ENCODE assay signal across 10 cellular contexts in genomic region chr1:184827600-184828368, GRCh38.
DNase-seq lines count a peak whose midpoint lies in the region; ATAC-seq, FAIRE-seq and TF ChIP-seq lines count a peak whose summit lies in the region.
"Had no signal": no experiment of that assay in that cellular context is flagged by ENCODE, and none has a peak within 500 bp of the region (broad histone marks: within the 10 kb centered on the region; RNA-seq: fewer than 3 reads in every experiment).

No MANE protein-coding gene starts in this region.

- ATAC-seq in K562 (peak; percentile 16; the same call in 1 of the 3 replicates), HG03571 (IDR thresholded peaks at IDR 0.05; ENCODE audit: unreplicated experiment) (no peak), GM21390 (IDR thresholded peaks at IDR 0.05; ENCODE audit: unreplicated experiment) (no peak)

- TF ChIP-seq RAD21 in K562 (CRISPR knock-in tag; conservative IDR thresholded peaks at IDR 0.05 in 1 of 2, IDR thresholded peaks at IDR 0.05 in 1 of 2): no peak

- CTCF ChIA-PET in K562 (lab: Yijun Ruan, JAX; ENCODE audit: low intra/inter-chr PET ratio): no interaction called here

- intact Hi-C loops in K562 (cut with micrococcal nuclease): no loop called here

- H3K79me2 ChIP-seq in K562 (ENCODE audit: control insufficient read depth, insufficient read depth, low read length): no peaks in the 10 kb centered on the region

- H3K27ac ChIP-seq in K562 (ENCODE audit: extremely low read depth, low read depth, low read length): no peak overlapping the region
- H3K27ac ChIP-seq: SJCRH30 had no signal

- in situ Hi-C loops in K562 (cut with MboI): no loop called here

- BruUV-seq in K562 (replicated peaks; lab: Mats Ljungman, UMichigan): no TSS peak

- 71% methylated on average over 8 of the region's 8 CpGs for WGBS in K562 (ENCODE audit: insufficient coverage, low coverage, missing lambda C conversion rate)

- TF ChIP-seq CTCF in K562 (IDR thresholded peaks at IDR 0.05 in 2 of 3, conservative IDR thresholded peaks at IDR 0.05 in 1 of 3; ENCODE audit: insufficient read depth in 2 of 3, low read depth in 1 of 3, low read length in 3 of 3): no peak

- H4K20me1 ChIP-seq in K562 (replicated peaks; ENCODE audit: control insufficient read depth, insufficient read depth, low read length): no peaks in the 10 kb centered on the region

- TF ChIP-seq POLR2A in K562 (conservative IDR thresholded peaks at IDR 0.05) (no peak), GM12891 (IDR thresholded peaks at IDR 0.05; ENCODE audit: low read depth, low read length) (no peak)

- H3K27me3 ChIP-seq in K562 (ENCODE audit: control insufficient read depth in 2 of 2, insufficient read depth in 2 of 2, low read length in 2 of 2): no peaks in the 10 kb centered on the region
- H3K27me3 ChIP-seq: SJCRH30 had no signal

- no peak overlapping the region for H3K4me3 ChIP-seq in K562
- H3K4me3 ChIP-seq: SJCRH30 had no signal

- H3K4me2 ChIP-seq in K562 (ENCODE audit: insufficient read depth, low read length): no peak overlapping the region

- H3K36me3 ChIP-seq in K562 (ENCODE audit: control insufficient read depth, insufficient read depth, low read length): peaks cover 4% of the 10 kb centered on the region; the same call in 2 of the 3 replicates
- H3K36me3 ChIP-seq: SJCRH30 had no signal

- DNase-seq in HPDE6-E6E7 (ENCODE audit: extremely low spot score): peak; percentile 34
- DNase-seq in K562 (ENCODE audit: extremely low read depth in 1 of 4, low spot score in 3 of 4): no peak
- peak; percentile 17 for DNase-seq in iPS DF 19.7 (ENCODE audit: low read depth, low spot score)
- DNase-seq in stromal cell of bone marrow (ENCODE audit: low read depth): peak; percentile 29
- DNase-seq in T-helper 2 cell: no peak
- no peak for DNase-seq in GM12891 (ENCODE audit: insufficient read length, low spot score)
- DNase-seq: GOT3 had no signal

- H3K9me3 ChIP-seq in K562 (replicated peaks; ENCODE audit: control insufficient read depth, insufficient read depth, low read depth, low read length): no peaks in the 10 kb centered on the region
- H3K9me3 ChIP-seq: SJCRH30 had no signal

- H3K9ac ChIP-seq in K562 (ENCODE audit: insufficient read depth in 1 of 2, low read depth in 2 of 2, low read length in 2 of 2): no peak overlapping the region

- POLR2A ChIA-PET in K562 (lab: Yijun Ruan, JAX): interaction anchor here (0.5 to 0.8 kb wide), 2 partner anchors 9 to 64 kb away, joined by 3 read pairs; no protein-coding TSS in a partner anchor

- no peaks in the 10 kb centered on the region for H3K4me1 ChIP-seq in K562 (replicated peaks in 1 of 2; ENCODE audit: control insufficient read depth in 2 of 2, insufficient read depth in 2 of 2, low read length in 2 of 2)

- FAIRE-seq in K562 (lab: Jason Lieb, UNC) (no peak), GM12891 (lab: Jason Lieb, UNC) (no peak)

- no peak for TF ChIP-seq EP300 in K562 (IDR thresholded peaks at IDR 0.05; ENCODE audit: low read length)

- H3K9me1 ChIP-seq in K562 (ENCODE audit: control insufficient read depth, insufficient read depth, low read length): no peaks in the 10 kb centered on the region

- no peak overlapping the region for H2AFZ ChIP-seq in K562 (ENCODE audit: low read depth, low read length)

TF ChIP-seq in K562, 482 proteins besides CTCF, POLR2A, EP300 and RAD21:
- no peak for TF ChIP-seq RCOR1 (IDR thresholded peaks at IDR 0.05; ENCODE audit: borderline replicate concordance in 1 of 2, low read depth in 2 of 2, low read length in 2 of 2)

TF ChIP-seq in GM12891, 5 proteins besides CTCF, POLR2A, EP300 and RAD21:
- TF ChIP-seq POU2F2 (IDR thresholded peaks at IDR 0.05; ENCODE audit: low read depth, low read length) (no peak), TAF1 (IDR thresholded peaks at IDR 0.05; ENCODE audit: low read depth, low read length) (no peak), POLR2AphosphoS5 (IDR thresholded peaks at IDR 0.05; ENCODE audit: low read depth, low read length) (no peak), SPI1 (IDR thresholded peaks at IDR 0.05; ENCODE audit: low read depth, low read length) (no peak), PAX5 (IDR thresholded peaks at IDR 0.05; ENCODE audit: insufficient read depth, low read length, severe bottlenecking) (no peak)

Comparison
In these comparisons a context has a peak if more than half of its experiments do, and no peak if none do; other contexts are left out.
1. DNase-seq: peak in HPDE6-E6E7 (single experiment), iPS DF 19.7 (single experiment) and stromal cell of bone marrow (single experiment); none in K562 (0 of 4), T-helper 2 cell (0 of 5) and GM12891 (single experiment).